11 cellular contexts compared by ENCODE assay signal in genomic region chrX:17635231-17635630, GRCh38.
DNase-seq lines count a peak whose midpoint lies in the region; ATAC-seq and TF ChIP-seq lines count a peak whose summit lies in the region.
"Had no signal": no experiment of that assay in that cellular context is flagged by ENCODE, and none has a peak within 500 bp of the region (broad histone marks: within the 10 kb centered on the region; RNA-seq: fewer than 3 reads in every experiment).

No MANE protein-coding gene starts in this region.

- ATAC-seq in left colon: peak; percentile 71
- no peak for ATAC-seq in GM21528 (IDR thresholded peaks at IDR 0.05; ENCODE audit: low FRiP score, unreplicated experiment)
- ATAC-seq: GM12878 had no signal

- intact Hi-C loops in left colon (cut with DNase I, micrococcal nuclease): no loop called here

- no peak for TF ChIP-seq CTCF in astrocyte of the spinal cord (IDR thresholded peaks at IDR 0.05; ENCODE audit: low read depth, low read length)

- DNase-seq in Caki2 (ENCODE audit: low read depth) (peak; percentile 86), NCI-H146 (lab: John Stamatoyannopoulos, UW) (peak; percentile 95), astrocyte of the spinal cord (ENCODE audit: low read depth, low spot score) (peak; percentile 60), left colon (peak; percentile 30 to 57), HCEC 1CT (no peak), C1 segment of cervical spinal cord (lab: John Stamatoyannopoulos, UW) (no peak)
- DNase-seq in stimulated activated naive CD4-positive, alpha-beta T cell treated with Interleukin-2 at 50 U/mL for 16 hours (lab: John Stamatoyannopoulos, UW): no peak
- DNase-seq: naive B cell had no signal

- in situ Hi-C loops in Caki2 (cut with HindIII; ENCODE audit: low pct_unique_long_range_greater_than_20kb, low sequenced_read_pairs): no loop called here
- in situ Hi-C loops in astrocyte of the spinal cord (cut with HindIII; ENCODE audit: low sequenced_read_pairs): no loop called here

- no peak overlapping the region for H3K4me3 ChIP-seq in astrocyte of the spinal cord (ENCODE audit: low read depth, low read length)
- H3K4me3 ChIP-seq: BLaER1, GM12878 had no signal

Comparison
In these comparisons a context has a peak if more than half of its experiments do, and no peak if none do; other contexts are left out.
1. DNase-seq: peak in Caki2 (single experiment), NCI-H146 (single experiment), astrocyte of the spinal cord (single experiment) and left colon (2 of 2); none in stimulated activated naive CD4-positive, alpha-beta T cell treated with Interleukin-2 at 50 U/mL for 16 hours (single experiment), HCEC 1CT (single experiment) and C1 segment of cervical spinal cord (0 of 14).